17 cellular contexts compared by ENCODE assay signal in the genomic region with DNA sequence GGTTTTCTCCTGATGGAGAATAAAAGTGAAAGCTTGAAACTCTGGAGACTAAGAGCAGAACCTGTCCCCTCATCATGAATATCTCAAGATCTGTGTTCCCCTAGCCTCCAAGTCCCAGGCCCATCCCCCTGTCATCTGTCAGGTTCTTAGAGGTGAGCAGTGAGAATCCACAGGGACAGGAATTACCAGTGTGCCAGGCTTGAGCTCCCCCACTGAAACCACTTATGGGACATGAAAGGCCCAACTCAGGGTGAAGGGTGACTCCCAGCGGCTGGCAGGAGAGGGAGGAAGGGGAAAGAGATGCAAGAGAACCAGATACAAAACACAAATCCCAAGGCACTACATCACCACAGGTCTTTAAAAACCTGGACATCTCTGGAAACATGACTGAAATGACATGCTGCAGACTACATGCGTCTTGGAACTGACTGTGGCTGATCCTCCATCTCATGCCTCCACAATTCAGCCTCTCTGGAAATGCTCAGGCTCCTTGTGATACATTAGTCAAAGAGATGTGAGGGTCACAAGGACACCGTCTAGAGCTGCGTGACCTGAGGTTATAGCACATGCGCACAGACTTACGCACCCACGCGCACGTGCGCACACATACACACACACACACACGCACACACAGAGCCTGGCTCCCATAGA. TPM values are rescaled to one million over a fixed set of nuclear protein-coding genes. Genes with fewer than 3 reads are reported as not detected.
DNase-seq lines count a peak whose midpoint lies in the region; ATAC-seq lines count a peak whose summit lies in the region.
"Had no signal": no experiment of that assay in that cellular context is flagged by ENCODE, and none has a peak within 500 bp of the region (broad histone marks: within the 10 kb centered on the region; RNA-seq: fewer than 3 reads in every experiment).

No MANE protein-coding gene starts in this region.

- no peak overlapping the region for H3K27ac ChIP-seq in neuronal stem cell (replicated peaks; ENCODE audit: low read length)
- H3K27ac ChIP-seq: left ventricle myocardium inferior, PC-9, psoas muscle, thyroid gland, WERI-Rb-1 had no signal

- no peak overlapping the region for H3K14ac ChIP-seq in neuronal stem cell (ENCODE audit: low read length)

- H2AFZ ChIP-seq in neuronal stem cell (ENCODE audit: low read length), result no peak overlapping the region
- H2AFZ ChIP-seq: PC-9 had no signal

- H3K36me3 ChIP-seq in neuronal stem cell (replicated peaks in 1 of 2; ENCODE audit: control insufficient read depth in 2 of 2, insufficient read depth in 2 of 2, low read length in 2 of 2), result no peaks in the 10 kb centered on the region
- H3K36me3 ChIP-seq: left ventricle myocardium inferior, thyroid gland, WERI-Rb-1 had no signal

- H3K4me2 ChIP-seq in neuronal stem cell (ENCODE audit: insufficient read depth, low read length, poor library complexity, severe bottlenecking), result no peak overlapping the region
- H3K4me2 ChIP-seq: PC-9 had no signal

- H2AK5ac ChIP-seq in neuronal stem cell (ENCODE audit: low read depth, low read length), result no peak overlapping the region

- peak overlapping the region in 1 of 2 donors; percentile 18 for H3K4me3 ChIP-seq in neuronal stem cell (ENCODE audit: low read length in 2 of 2)
- H3K4me3 ChIP-seq: left ventricle myocardium inferior, PC-9, psoas muscle, thyroid gland had no signal

- H2BK5ac ChIP-seq in neuronal stem cell (ENCODE audit: low read length), result no peak overlapping the region

- peaks cover 0 to under 1% of the 10 kb centered on the region in 2 donors for H3K9me3 ChIP-seq in neuronal stem cell (replicated peaks in 1 of 2; ENCODE audit: control insufficient read depth in 2 of 2, insufficient read depth in 1 of 2, low read depth in 1 of 2, low read length in 2 of 2)
- H3K9me3 ChIP-seq: left ventricle myocardium inferior, psoas muscle, thyroid gland had no signal

- no peaks in the 10 kb centered on the region for H3K4me1 ChIP-seq in neuronal stem cell (ENCODE audit: control insufficient read depth in 2 of 2, insufficient read depth in 1 of 2, low read depth in 1 of 2, low read length in 2 of 2)
- H3K4me1 ChIP-seq: left ventricle myocardium inferior, psoas muscle, thyroid gland had no signal

- H3K18ac ChIP-seq in neuronal stem cell (ENCODE audit: low read length), result peak overlapping the region; percentile 9

- DNase-seq in neuronal stem cell (ENCODE audit: low spot score), result no peak
- DNase-seq in activated CD8-positive, alpha-beta memory T cell treated with anti-CD3 and anti-CD28 coated beads for 24 hours, result no peak
- DNase-seq: activated naive CD4-positive, alpha-beta T cell treated with anti-CD3 and anti-CD28 coated beads, Interleukin-2, amount 10 ng/mL, durations not matched to agents 7 days and 5 days; left ventricle myocardium inferior; NCI-H1694 treated with DMSO at 0.1 percent for 48 hours; PC-9; psoas muscle; thyroid gland; WERI-Rb-1 had no signal

- ATAC-seq in GM18867 (IDR thresholded peaks at IDR 0.05; ENCODE audit: unreplicated experiment), result peak; percentile 27
- peak; percentile 30 for ATAC-seq in HG02678 (IDR thresholded peaks at IDR 0.05; ENCODE audit: unreplicated experiment)
- ATAC-seq in HG03521 (IDR thresholded peaks at IDR 0.05; ENCODE audit: unreplicated experiment), result peak; percentile 18
- no peak for ATAC-seq in HG03139 (IDR thresholded peaks at IDR 0.05; ENCODE audit: unreplicated experiment)
- no peak for ATAC-seq in HG03196 (IDR thresholded peaks at IDR 0.05; ENCODE audit: unreplicated experiment)
- ATAC-seq in GM18868 (IDR thresholded peaks at IDR 0.05; ENCODE audit: unreplicated experiment), result no peak
- ATAC-seq: HCT116, psoas muscle, SK-N-SH treated with all-trans-retinoic acid at 6 μM for 48 hours had no signal

- no peak overlapping the region for H4K91ac ChIP-seq in neuronal stem cell (ENCODE audit: low read depth, low read length, poor library complexity)

- H2BK120ac ChIP-seq in neuronal stem cell (ENCODE audit: low read depth, low read length), result no peak overlapping the region

- H2BK12ac ChIP-seq in neuronal stem cell (ENCODE audit: low read length), result no peak overlapping the region

- H3K4ac ChIP-seq in neuronal stem cell (ENCODE audit: low read length), result no peak overlapping the region

- H3K23ac ChIP-seq in neuronal stem cell (ENCODE audit: low read depth, low read length, poor library complexity), result no peak overlapping the region

- H3K79me1 ChIP-seq in neuronal stem cell (ENCODE audit: low read depth, low read length), result no peaks in the 10 kb centered on the region

- no CpG with 5 or more reads among the region's 11 CpGs for WGBS in neuronal stem cell (ENCODE audit: extremely low coverage in 2 of 2, insufficient read length in 2 of 2, insufficient replicate concordance in 1 of 2), 2 donors

- no peak overlapping the region for H4K8ac ChIP-seq in neuronal stem cell (ENCODE audit: low read depth, low read length)

- H3K27me3 ChIP-seq in neuronal stem cell (ENCODE audit: control insufficient read depth in 3 of 3, insufficient read depth in 3 of 3, low read depth in 1 of 3, low read length in 3 of 3), result no peaks in the 10 kb centered on the region
- H3K27me3 ChIP-seq: thyroid gland had no signal

- H3K9ac ChIP-seq in neuronal stem cell (ENCODE audit: low read depth, low read length, poor library complexity), result no peak overlapping the region

- H2BK15ac ChIP-seq in neuronal stem cell (ENCODE audit: low read length), result no peak overlapping the region

RNA-seq across cellular contexts. Expression of a gene that starts 6.8 kb away (rescaled TPM):
- not detected for polyA plus RNA-seq in neuronal stem cell (2013, experiment 1 of 2)
- not detected for polyA plus RNA-seq in neuronal stem cell (2013, experiment 2 of 2)

RNA-seq across cellular contexts. Expression of a gene that starts 50.1 kb away (rescaled TPM):
- polyA plus RNA-seq in neuronal stem cell (2013, experiment 1 of 2), result not detected
- not detected for polyA plus RNA-seq in neuronal stem cell (2013, experiment 2 of 2)

Comparison
In these comparisons a context has a peak if more than half of its experiments do, and no peak if none do; other contexts are left out.
1. ATAC-seq: peak in GM18867 (single experiment), HG02678 (single experiment) and HG03521 (single experiment); none in HG03139 (single experiment), HG03196 (single experiment) and GM18868 (single experiment).